1 cellular context compared by ENCODE assay signal in the genomic region with DNA sequence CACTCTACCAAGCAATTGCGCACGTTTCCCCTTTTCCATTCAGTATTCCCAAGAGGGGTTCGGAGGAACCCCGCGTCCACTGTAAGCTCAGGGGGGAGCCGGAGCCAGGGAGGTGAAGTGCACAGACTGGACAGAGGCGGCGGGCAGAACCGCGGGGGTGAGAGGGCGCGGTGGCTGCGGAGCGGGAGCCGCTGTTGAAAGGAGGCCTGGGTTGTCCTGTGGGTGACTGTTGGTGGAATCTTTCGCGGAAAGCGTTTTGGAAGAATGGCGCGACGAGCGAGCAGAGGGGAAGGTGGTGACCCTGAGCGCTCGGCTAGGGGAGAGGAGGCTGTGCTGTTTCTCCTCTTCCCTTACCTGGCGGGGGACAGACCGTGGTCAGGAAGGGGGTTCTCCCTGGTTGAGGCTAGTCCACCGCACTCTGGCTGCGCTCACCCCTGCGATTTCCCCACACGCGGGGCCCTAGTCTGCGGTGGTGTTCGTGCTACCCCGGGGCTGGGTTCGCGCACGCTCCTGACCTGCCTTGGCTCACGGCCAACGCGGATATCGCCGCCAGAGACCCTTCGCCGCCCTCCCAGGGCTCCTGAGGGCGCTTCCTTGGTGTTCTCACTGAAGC.
TF ChIP-seq lines count a peak whose summit lies in the region.

No MANE protein-coding gene starts in this region.

TF ChIP-seq in WTC11, 78 proteins besides CTCF, POLR2A, EP300 and RAD21 (continued from another document):
- TF ChIP-seq MAX (CRISPR knock-in tag; IDR thresholded peaks at IDR 0.05): no peak
- TF ChIP-seq, protein P1, sequence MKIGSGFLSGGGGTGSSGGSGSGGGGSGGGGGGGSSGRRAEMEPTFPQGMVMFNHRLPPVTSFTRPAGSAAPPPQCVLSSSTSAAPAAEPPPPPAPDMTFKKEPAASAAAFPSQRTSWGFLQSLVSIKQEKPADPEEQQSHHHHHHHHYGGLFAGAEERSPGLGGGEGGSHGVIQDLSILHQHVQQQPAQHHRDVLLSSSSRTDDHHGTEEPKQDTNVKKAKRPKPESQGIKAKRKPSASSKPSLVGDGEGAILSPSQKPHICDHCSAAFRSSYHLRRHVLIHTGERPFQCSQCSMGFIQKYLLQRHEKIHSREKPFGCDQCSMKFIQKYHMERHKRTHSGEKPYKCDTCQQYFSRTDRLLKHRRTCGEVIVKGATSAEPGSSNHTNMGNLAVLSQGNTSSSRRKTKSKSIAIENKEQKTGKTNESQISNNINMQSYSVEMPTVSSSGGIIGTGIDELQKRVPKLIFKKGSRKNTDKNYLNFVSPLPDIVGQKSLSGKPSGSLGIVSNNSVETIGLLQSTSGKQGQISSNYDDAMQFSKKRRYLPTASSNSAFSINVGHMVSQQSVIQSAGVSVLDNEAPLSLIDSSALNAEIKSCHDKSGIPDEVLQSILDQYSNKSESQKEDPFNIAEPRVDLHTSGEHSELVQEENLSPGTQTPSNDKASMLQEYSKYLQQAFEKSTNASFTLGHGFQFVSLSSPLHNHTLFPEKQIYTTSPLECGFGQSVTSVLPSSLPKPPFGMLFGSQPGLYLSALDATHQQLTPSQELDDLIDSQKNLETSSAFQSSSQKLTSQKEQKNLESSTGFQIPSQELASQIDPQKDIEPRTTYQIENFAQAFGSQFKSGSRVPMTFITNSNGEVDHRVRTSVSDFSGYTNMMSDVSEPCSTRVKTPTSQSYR (CRISPR knock-in tag; IDR thresholded peaks at IDR 0.05): no peak
- TF ChIP-seq FOXK1 (CRISPR knock-in tag; IDR thresholded peaks at IDR 0.05): no peak
- no peak for TF ChIP-seq SMAD3 (CRISPR knock-in tag; IDR thresholded peaks at IDR 0.05; ENCODE audit: borderline replicate concordance)
- TF ChIP-seq PRRX2 (CRISPR knock-in tag; IDR thresholded peaks at IDR 0.05): no peak
- no peak for TF ChIP-seq TEAD1 (CRISPR knock-in tag; IDR thresholded peaks at IDR 0.05)
- no peak for TF ChIP-seq CREB1 (CRISPR knock-in tag; IDR thresholded peaks at IDR 0.05)
- TF ChIP-seq, protein P2, sequence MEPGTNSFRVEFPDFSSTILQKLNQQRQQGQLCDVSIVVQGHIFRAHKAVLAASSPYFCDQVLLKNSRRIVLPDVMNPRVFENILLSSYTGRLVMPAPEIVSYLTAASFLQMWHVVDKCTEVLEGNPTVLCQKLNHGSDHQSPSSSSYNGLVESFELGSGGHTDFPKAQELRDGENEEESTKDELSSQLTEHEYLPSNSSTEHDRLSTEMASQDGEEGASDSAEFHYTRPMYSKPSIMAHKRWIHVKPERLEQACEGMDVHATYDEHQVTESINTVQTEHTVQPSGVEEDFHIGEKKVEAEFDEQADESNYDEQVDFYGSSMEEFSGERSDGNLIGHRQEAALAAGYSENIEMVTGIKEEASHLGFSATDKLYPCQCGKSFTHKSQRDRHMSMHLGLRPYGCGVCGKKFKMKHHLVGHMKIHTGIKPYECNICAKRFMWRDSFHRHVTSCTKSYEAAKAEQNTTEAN (CRISPR knock-in tag; IDR thresholded peaks at IDR 0.05): no peak
- TF ChIP-seq NFE2L1 (CRISPR knock-in tag; IDR thresholded peaks at IDR 0.05): no peak
- TF ChIP-seq ELF4 (CRISPR knock-in tag; IDR thresholded peaks at IDR 0.05; ENCODE audit: low read depth): no peak
- TF ChIP-seq ZNF512 (CRISPR knock-in tag; IDR thresholded peaks at IDR 0.05; ENCODE audit: borderline replicate concordance): no peak
- TF ChIP-seq, protein P3, sequence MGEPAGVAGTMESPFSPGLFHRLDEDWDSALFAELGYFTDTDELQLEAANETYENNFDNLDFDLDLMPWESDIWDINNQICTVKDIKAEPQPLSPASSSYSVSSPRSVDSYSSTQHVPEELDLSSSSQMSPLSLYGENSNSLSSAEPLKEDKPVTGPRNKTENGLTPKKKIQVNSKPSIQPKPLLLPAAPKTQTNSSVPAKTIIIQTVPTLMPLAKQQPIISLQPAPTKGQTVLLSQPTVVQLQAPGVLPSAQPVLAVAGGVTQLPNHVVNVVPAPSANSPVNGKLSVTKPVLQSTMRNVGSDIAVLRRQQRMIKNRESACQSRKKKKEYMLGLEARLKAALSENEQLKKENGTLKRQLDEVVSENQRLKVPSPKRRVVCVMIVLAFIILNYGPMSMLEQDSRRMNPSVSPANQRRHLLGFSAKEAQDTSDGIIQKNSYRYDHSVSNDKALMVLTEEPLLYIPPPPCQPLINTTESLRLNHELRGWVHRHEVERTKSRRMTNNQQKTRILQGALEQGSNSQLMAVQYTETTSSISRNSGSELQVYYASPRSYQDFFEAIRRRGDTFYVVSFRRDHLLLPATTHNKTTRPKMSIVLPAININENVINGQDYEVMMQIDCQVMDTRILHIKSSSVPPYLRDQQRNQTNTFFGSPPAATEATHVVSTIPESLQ (CRISPR knock-in tag; IDR thresholded peaks at IDR 0.05): no peak
- no peak for TF ChIP-seq OVOL2 (CRISPR knock-in tag; IDR thresholded peaks at IDR 0.05; ENCODE audit: borderline replicate concordance)
TF ChIP-seq in WTC11: peak in this region for 0.
